In the genomic region with DNA sequence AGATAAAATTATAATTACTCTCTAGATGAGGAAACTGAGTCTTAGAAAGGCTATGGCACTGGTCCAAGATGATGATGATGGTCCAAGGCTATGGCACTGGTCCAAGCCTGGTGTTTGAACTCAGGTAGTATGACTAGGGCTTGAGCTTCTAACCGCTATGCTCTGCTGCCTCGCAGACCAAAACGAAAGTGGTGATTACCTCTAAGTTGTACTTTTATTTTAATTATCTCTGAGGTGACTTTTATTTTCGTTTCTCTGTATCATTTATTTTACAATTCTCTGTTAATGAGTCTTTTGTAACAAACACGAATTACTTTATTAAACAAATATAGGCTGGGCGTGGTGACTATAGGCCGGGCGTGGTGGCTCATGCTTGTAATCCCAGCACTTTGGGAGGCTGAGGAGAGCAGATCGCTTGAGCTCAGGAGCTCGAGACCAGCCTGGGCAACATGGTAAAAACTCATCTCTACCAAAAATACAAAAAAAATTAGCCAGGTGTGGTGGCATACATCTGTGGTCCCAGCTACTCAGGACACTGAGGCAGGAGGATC, we compare ENCODE assay signal across 25 cellular contexts. TPM values are rescaled to one million over a fixed set of nuclear protein-coding genes. Genes with fewer than 3 reads are reported as not detected.
"Had no signal": no experiment of that assay in that cellular context is flagged by ENCODE, and none has a peak within 500 bp of the region (broad histone marks: within the 10 kb centered on the region; RNA-seq: fewer than 3 reads in every experiment).

No MANE protein-coding gene starts in this region.

- H3K4me1 ChIP-seq: upper lobe of right lung, uterus had no signal

- DNase-seq: dorsolateral prefrontal cortex; effector CD4-positive, alpha-beta T cell; foreskin fibroblast; gastrocnemius medialis; head of caudate nucleus; left lung; mesenchymal stem cell; natural killer cell; occipital lobe; ovary; stimulated activated CD4-positive, alpha-beta T cell treated with anti-CD3 and anti-CD28 coated beads, Interleukin-2, amount 100 ng/mL, for 24 hours; stimulated activated CD4-positive, alpha-beta T cell treated with anti-CD3 and anti-CD28 coated beads, Interleukin-4, amount 100 ng/mL, for 24 hours; stimulated activated naive CD8-positive, alpha-beta T cell treated with anti-CD3 and anti-CD28 coated beads, Interleukin-15, Interleukin-2, amounts not matched to agents 100 U/mL and 50 U/mL, for 24 hours; upper lobe of right lung; uterus had no signal

- H3K4me3 ChIP-seq: dorsolateral prefrontal cortex, gastrocnemius medialis, left lung, ovary, right atrium auricular region, thoracic aorta, tibial nerve, upper lobe of right lung, uterus had no signal

- H3K27ac Mint-ChIP-seq: mesothelial cell of epicardium; natural killer cell; progenitor cell of endocrine pancreas; stimulated activated memory B cell treated with anti-CD40 and anti-IgM and Interleukin-4, amounts not matched to agents 10 μg/mL and 1 μg/mL and 100 μg/mL, for 72 hours had no signal

- H3K27ac ChIP-seq: dorsolateral prefrontal cortex, gastrocnemius medialis, left lung, ovary, right atrium auricular region, thoracic aorta, tibial nerve, upper lobe of right lung, uterus had no signal

- H3K27me3 Mint-ChIP-seq: progenitor cell of endocrine pancreas; stimulated activated memory B cell treated with anti-CD40 and anti-IgM and Interleukin-4, amounts not matched to agents 10 μg/mL and 1 μg/mL and 100 μg/mL, for 72 hours had no signal

- H3K27me3 ChIP-seq: dorsolateral prefrontal cortex, gastrocnemius medialis, left lung, ovary, right atrium auricular region, tibial nerve, upper lobe of right lung, uterus had no signal

- H3K9me3 ChIP-seq: gastrocnemius medialis, left lung, ovary, right atrium auricular region, thoracic aorta, tibial nerve, upper lobe of right lung, uterus had no signal

- FAIRE-seq: colon had no signal

- ATAC-seq: gastrocnemius medialis; left lung; natural killer cell; sciatic nerve; stimulated activated memory B cell treated with anti-CD40 and anti-IgM and Interleukin-4, amounts not matched to agents 10 μg/mL and 1 μg/mL and 100 μg/mL, for 72 hours; stimulated activated naive CD8-positive, alpha-beta T cell treated with anti-CD3 and anti-CD28 coated beads, Interleukin-15, Interleukin-2, amounts not matched to agents 100 U/mL and 50 U/mL, for 24 hours; upper lobe of right lung had no signal

- H3K36me3 Mint-ChIP-seq: mesothelial cell of epicardium; natural killer cell; stimulated activated memory B cell treated with anti-CD40 and anti-IgM and Interleukin-4, amounts not matched to agents 10 μg/mL and 1 μg/mL and 100 μg/mL, for 72 hours had no signal

- H3K36me3 ChIP-seq: gastrocnemius medialis, left lung, ovary, right atrium auricular region, thoracic aorta, upper lobe of right lung, uterus had no signal

- H3K4me3 Mint-ChIP-seq: mesothelial cell of epicardium; natural killer cell; stimulated activated memory B cell treated with anti-CD40 and anti-IgM and Interleukin-4, amounts not matched to agents 10 μg/mL and 1 μg/mL and 100 μg/mL, for 72 hours had no signal

- H3K9me3 Mint-ChIP-seq: mesothelial cell of epicardium; natural killer cell; stimulated activated memory B cell treated with anti-CD40 and anti-IgM and Interleukin-4, amounts not matched to agents 10 μg/mL and 1 μg/mL and 100 μg/mL, for 72 hours had no signal

RNA-seq across cellular contexts. Expression of gene ACSM3, which starts 48.1 kb away (rescaled TPM):
- total RNA-seq: lung microvascular endothelial cell, myocyte had no signal
